In genomic region chr4:188006285-188006848, GRCh38 we compare ENCODE assay signal across 21 cellular contexts. TPM values are rescaled to one million over a fixed set of nuclear protein-coding genes. Genes with fewer than 3 reads are reported as not detected.
"Had no signal": no experiment of that assay in that cellular context is flagged by ENCODE, and none has a peak within 500 bp of the region (broad histone marks: within the 10 kb centered on the region; RNA-seq: fewer than 3 reads in every experiment).

No MANE protein-coding gene starts in this region.

- H3K4me1 ChIP-seq: SJSA1 had no signal

- H3K36me3 ChIP-seq: MG63, SJSA1 had no signal

- H3K4me3 ChIP-seq: MG63, SJSA1, SK-N-MC had no signal

- DNase-seq: MG63, NCI-H1092, NCI-H1105 treated with DMSO at 0.1 percent for 48 hours, NCI-H1417 treated with DMSO at 0.1 percent for 48 hours, NCI-H146, NCI-H1694 treated with DMSO at 0.1 percent for 48 hours, NCI-H1930, NCI-H2081, NCI-H2107, NCI-H2227 treated with DMSO at 0.1 percent for 48 hours, NCI-H524, NCI-H526 treated with DMSO at 0.1 percent for 48 hours, NCI-H748 treated with DMSO at 0.1 percent for 48 hours, Right ventricle myocardium superior, RPMI8226, SIG-M5 had no signal

- H3K27ac ChIP-seq: SJSA1, SK-N-MC had no signal

- FAIRE-seq: RCC 7860 had no signal

- H3K27me3 ChIP-seq: MG63, SJSA1 had no signal

RNA-seq across cellular contexts. Expression of gene ZFP42, which starts 10.8 kb away (rescaled TPM):
- total RNA-seq: HT-29, LHCN-M2, Right ventricle myocardium superior, SJSA1 had no signal
